9 cellular contexts compared by ENCODE assay signal in genomic region chr12:57031228-57031670, GRCh38. TPM values are rescaled to one million over a fixed set of nuclear protein-coding genes. Genes with fewer than 3 reads are reported as not detected.
A peak's percentile ranks its signal among the peaks of the same experiment; 100 is the strongest.
DNase-seq lines count a peak whose midpoint lies in the region; ATAC-seq, FAIRE-seq and TF ChIP-seq lines count a peak whose summit lies in the region.
"Had no signal": no experiment of that assay in that cellular context is flagged by ENCODE, and none has a peak within 500 bp of the region (broad histone marks: within the 10 kb centered on the region; RNA-seq: fewer than 3 reads in every experiment).

No MANE protein-coding gene starts in this region.

- H3K4me1 Mint-ChIP-seq in activated CD4-positive, alpha-beta T cell treated with anti-CD3 and anti-CD28 coated beads for 36 hours, result peaks cover 46% of the 10 kb centered on the region
- peaks cover 24% of the 10 kb centered on the region for H3K4me1 Mint-ChIP-seq in T-helper 1 cell treated with Interleukin-12 subunit alpha and Interleukin-12 subunit beta and Interleukin-4 antibody, amounts not matched to agents 30 μg/mL and 1 μg/mL, for 36 hours (ENCODE audit: low read depth)

- H2AFZ ChIP-seq in neuronal stem cell (ENCODE audit: low read length), result peak overlapping the region; percentile 60

- H3K79me1 ChIP-seq in neuronal stem cell (ENCODE audit: low read depth, low read length), result no peaks in the 10 kb centered on the region

- no peaks in the 10 kb centered on the region for H3K9me3 Mint-ChIP-seq in activated CD4-positive, alpha-beta T cell treated with anti-CD3 and anti-CD28 coated beads for 36 hours (ENCODE audit: low read depth)
- H3K9me3 Mint-ChIP-seq in T-helper 1 cell treated with Interleukin-12 subunit alpha and Interleukin-12 subunit beta and Interleukin-4 antibody, amounts not matched to agents 30 μg/mL and 1 μg/mL, for 36 hours, result no peaks in the 10 kb centered on the region

- no peak overlapping the region for H3K27ac ChIP-seq in neuronal stem cell (replicated peaks; ENCODE audit: low read length)

- peak; percentile 43 for ATAC-seq in activated CD4-positive, alpha-beta T cell treated with anti-CD3 and anti-CD28 coated beads for 36 hours
- ATAC-seq in GM21367 (IDR thresholded peaks at IDR 0.05; ENCODE audit: unreplicated experiment) (no peak), HG02678 (IDR thresholded peaks at IDR 0.05; ENCODE audit: unreplicated experiment) (no peak)

- no peak overlapping the region for H2BK15ac ChIP-seq in neuronal stem cell (ENCODE audit: low read length)

- H4K91ac ChIP-seq in neuronal stem cell (ENCODE audit: low read depth, low read length, poor library complexity), result no peak overlapping the region

- no peak overlapping the region for H2BK5ac ChIP-seq in neuronal stem cell (ENCODE audit: low read length)

- peaks cover 7 to 13% of the 10 kb centered on the region in 2 donors for H3K4me1 ChIP-seq in neuronal stem cell (ENCODE audit: control insufficient read depth in 2 of 2, insufficient read depth in 1 of 2, low read depth in 1 of 2, low read length in 2 of 2)

- CTCF ChIA-PET in activated CD4-positive, alpha-beta T cell treated with anti-CD3 and anti-CD28 coated beads for 36 hours (lab: Charles Lee), result interaction anchor here (0.6 to 4.1 kb wide), 17 partner anchors 9 to 277 kb away, joined by 3 to 25 read pairs (median 4); partner anchors contain the start of genes MYO1A and TAC3

- no peaks in the 10 kb centered on the region for H3K27me3 Mint-ChIP-seq in activated CD4-positive, alpha-beta T cell treated with anti-CD3 and anti-CD28 coated beads for 36 hours
- H3K27me3 Mint-ChIP-seq in T-helper 1 cell treated with Interleukin-12 subunit alpha and Interleukin-12 subunit beta and Interleukin-4 antibody, amounts not matched to agents 30 μg/mL and 1 μg/mL, for 36 hours (ENCODE audit: low read depth), result peaks cover 4% of the 10 kb centered on the region

- H2BK12ac ChIP-seq in neuronal stem cell (ENCODE audit: low read length), result no peak overlapping the region

- peak overlapping the region; percentile 55 for H3K27ac Mint-ChIP-seq in activated CD4-positive, alpha-beta T cell treated with anti-CD3 and anti-CD28 coated beads for 36 hours
- no peak overlapping the region for H3K27ac Mint-ChIP-seq in T-helper 1 cell treated with Interleukin-12 subunit alpha and Interleukin-12 subunit beta and Interleukin-4 antibody, amounts not matched to agents 30 μg/mL and 1 μg/mL, for 36 hours

- H2BK120ac ChIP-seq in neuronal stem cell (ENCODE audit: low read depth, low read length), result no peak overlapping the region

- whole genome bisulfite sequencing in neuronal stem cell (ENCODE audit: extremely low coverage in 2 of 2, insufficient read length in 2 of 2, insufficient replicate concordance in 1 of 2), 2 donors, result no CpG with 5 or more reads among the region's 2 CpGs

- no peak overlapping the region for H2AK5ac ChIP-seq in neuronal stem cell (ENCODE audit: low read depth, low read length)

- no peak overlapping the region for H3K4me3 ChIP-seq in neuronal stem cell (ENCODE audit: low read length in 2 of 2)

- H3K4ac ChIP-seq in neuronal stem cell (ENCODE audit: low read length), result no peak overlapping the region

- intact Hi-C loops in activated CD4-positive, alpha-beta T cell treated with anti-CD3 and anti-CD28 coated beads for 36 hours (cut with DNase I, micrococcal nuclease), result no loop called here

- no peak overlapping the region for H3K4me3 Mint-ChIP-seq in activated CD4-positive, alpha-beta T cell treated with anti-CD3 and anti-CD28 coated beads for 36 hours
- H3K4me3 Mint-ChIP-seq in T-helper 1 cell treated with Interleukin-12 subunit alpha and Interleukin-12 subunit beta and Interleukin-4 antibody, amounts not matched to agents 30 μg/mL and 1 μg/mL, for 36 hours, result peak overlapping the region; percentile 2

- H3K18ac ChIP-seq in neuronal stem cell (ENCODE audit: low read length), result no peak overlapping the region

- H3K36me3 Mint-ChIP-seq in activated CD4-positive, alpha-beta T cell treated with anti-CD3 and anti-CD28 coated beads for 36 hours (ENCODE audit: low read depth), result peaks cover 1% of the 10 kb centered on the region
- H3K36me3 Mint-ChIP-seq in T-helper 1 cell treated with Interleukin-12 subunit alpha and Interleukin-12 subunit beta and Interleukin-4 antibody, amounts not matched to agents 30 μg/mL and 1 μg/mL, for 36 hours (ENCODE audit: low read depth), result no peaks in the 10 kb centered on the region

- no peak for FAIRE-seq in D721Med (lab: Jason Lieb, UNC)

- no peak overlapping the region for H3K9ac ChIP-seq in neuronal stem cell (ENCODE audit: low read depth, low read length, poor library complexity)

- no peak overlapping the region for H3K4me2 ChIP-seq in neuronal stem cell (ENCODE audit: insufficient read depth, low read length, poor library complexity, severe bottlenecking)

- no peak overlapping the region for H3K23ac ChIP-seq in neuronal stem cell (ENCODE audit: low read depth, low read length, poor library complexity)

- H3K9me3 ChIP-seq in neuronal stem cell (replicated peaks in 1 of 2; ENCODE audit: control insufficient read depth in 2 of 2, insufficient read depth in 1 of 2, low read depth in 1 of 2, low read length in 2 of 2), result no peaks in the 10 kb centered on the region

- POLR2A ChIA-PET in activated CD4-positive, alpha-beta T cell treated with anti-CD3 and anti-CD28 coated beads for 36 hours (lab: Charles Lee), result no interaction called here

- peaks cover 0 to 41% (median 0%) of the 10 kb centered on the region in 3 experiments for H3K27me3 ChIP-seq in neuronal stem cell (ENCODE audit: control insufficient read depth in 3 of 3, insufficient read depth in 3 of 3, low read depth in 1 of 3, low read length in 3 of 3)

- DNase-seq in activated CD4-positive, alpha-beta T cell treated with anti-CD3 and anti-CD28 coated beads for 36 hours, result peak; percentile 44
- DNase-seq in activated CD4-positive, alpha-beta T cell treated with anti-CD3 and anti-CD28 coated beads, Interleukin-2, amount 50 U/mL, for 48 hours, result no peak
- DNase-seq in NAMALWA (ENCODE audit: low spot score), result peak; percentile 44
- DNase-seq in neuronal stem cell (ENCODE audit: low spot score), result no peak
- no peak for DNase-seq in D721Med (ENCODE audit: insufficient read length, low spot score)
- DNase-seq: stimulated activated CD4-positive, alpha-beta T cell treated with anti-CD3 and anti-CD28 coated beads, Interleukin-1b, Interleukin-23, amount 100 ng/mL, for 48 hours had no signal

- TF ChIP-seq CTCF in D721Med (IDR thresholded peaks at IDR 0.05; ENCODE audit: insufficient read depth, missing control alignments), result no peak

- H3K36me3 ChIP-seq in neuronal stem cell (replicated peaks in 1 of 2; ENCODE audit: control insufficient read depth in 2 of 2, insufficient read depth in 2 of 2, low read length in 2 of 2), result no peaks in the 10 kb centered on the region

- H3K14ac ChIP-seq in neuronal stem cell (ENCODE audit: low read length), result no peak overlapping the region

- H4K8ac ChIP-seq in neuronal stem cell (ENCODE audit: low read depth, low read length), result no peak overlapping the region

RNA-seq across cellular contexts. Expression of gene TAC3, which starts 14.9 kb away (rescaled TPM):
- total RNA-seq in activated CD4-positive, alpha-beta T cell treated with anti-CD3 and anti-CD28 coated beads for 36 hours, result under 1 TPM; 0.37 to 0.63 TPM
- polyA plus RNA-seq in neuronal stem cell (2013, experiment 1 of 2), result 16.3 TPM
- polyA plus RNA-seq in neuronal stem cell (2013, experiment 2 of 2), result 16.4 TPM

RNA-seq across cellular contexts. Expression of gene MYO1A, which starts 18.7 kb away (rescaled TPM):
- total RNA-seq in activated CD4-positive, alpha-beta T cell treated with anti-CD3 and anti-CD28 coated beads for 36 hours, result 1 to 10 TPM; 2.4 to 2.6 TPM
- 0.04 TPM for polyA plus RNA-seq in neuronal stem cell (2013, experiment 1 of 2)
- 0.01 TPM for polyA plus RNA-seq in neuronal stem cell (2013, experiment 2 of 2)

RNA-seq across cellular contexts. Expression of gene ZBTB39, which starts 24.9 kb away (rescaled TPM):
- total RNA-seq in activated CD4-positive, alpha-beta T cell treated with anti-CD3 and anti-CD28 coated beads for 36 hours, result 1 to 10 TPM; 6.4 to 6.6 TPM
- polyA plus RNA-seq in neuronal stem cell (2013, experiment 1 of 2), result 14.6 TPM
- 15.1 TPM for polyA plus RNA-seq in neuronal stem cell (2013, experiment 2 of 2)

RNA-seq across cellular contexts. Expression of gene NEMP1, which starts 47.3 kb away (rescaled TPM):
- 10 to 100 TPM; 79.0 to 81.1 TPM for total RNA-seq in activated CD4-positive, alpha-beta T cell treated with anti-CD3 and anti-CD28 coated beads for 36 hours
- polyA plus RNA-seq in neuronal stem cell (2013, experiment 1 of 2), result 31.6 TPM
- polyA plus RNA-seq in neuronal stem cell (2013, experiment 2 of 2), result 33.0 TPM

RNA-seq across cellular contexts. Expression of gene NAB2, which starts 57.7 kb away (rescaled TPM):
- 10 to 100 TPM; 46.8 to 48.6 TPM for total RNA-seq in activated CD4-positive, alpha-beta T cell treated with anti-CD3 and anti-CD28 coated beads for 36 hours
- polyA plus RNA-seq in neuronal stem cell (2013, experiment 1 of 2), result 51.0 TPM
- polyA plus RNA-seq in neuronal stem cell (2013, experiment 2 of 2), result 47.9 TPM

Comparison
In these comparisons a context has a peak if more than half of its experiments do, and no peak if none do; other contexts are left out.
1. DNase-seq: peak in activated CD4-positive, alpha-beta T cell treated with anti-CD3 and anti-CD28 coated beads for 36 hours (single experiment) and NAMALWA (single experiment); none in activated CD4-positive, alpha-beta T cell treated with anti-CD3 and anti-CD28 coated beads, Interleukin-2, amount 50 U/mL, for 48 hours (0 of 2), neuronal stem cell (single experiment) and D721Med (single experiment).